Comparison of ENCODE assay signal across 1 cellular context in the genomic region with DNA sequence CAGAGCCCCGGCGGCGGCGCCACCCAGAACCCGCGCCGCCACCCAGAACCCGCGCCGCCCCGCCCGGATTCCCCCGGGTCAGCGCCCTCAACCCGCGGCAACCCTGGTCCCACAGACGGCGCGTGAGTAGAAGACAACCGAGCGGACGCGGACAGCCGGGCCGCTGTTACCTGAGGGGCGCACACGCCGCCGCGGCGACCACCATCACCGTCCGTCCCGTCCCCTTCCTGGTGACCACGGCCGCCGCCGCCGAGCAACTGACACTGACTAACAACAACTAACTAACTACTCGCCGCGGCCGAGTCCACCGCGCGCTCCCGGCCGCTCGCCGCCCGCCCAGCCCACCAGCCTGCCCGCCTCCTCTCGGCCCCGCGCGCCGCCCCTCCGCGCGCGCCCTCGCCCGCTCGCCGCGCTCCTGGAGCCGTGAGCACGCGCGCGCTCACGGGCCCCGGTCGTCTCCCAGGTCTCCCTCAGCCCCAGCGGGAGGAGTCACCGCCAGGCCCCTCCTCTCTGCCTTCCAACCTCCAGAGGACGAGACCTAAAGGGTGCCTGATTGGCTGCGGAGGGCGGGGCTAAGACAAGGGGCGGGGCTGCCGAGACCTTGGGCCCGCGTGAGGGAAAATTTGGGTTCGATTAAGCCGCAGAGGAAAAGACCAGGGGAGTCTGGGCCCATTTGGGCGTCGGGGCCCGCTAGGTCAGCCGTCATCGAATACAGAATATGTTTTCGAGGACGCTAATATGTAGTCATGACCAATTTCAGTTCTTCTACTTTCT.
TF ChIP-seq lines count a peak whose summit lies in the region.

PEAK1 (minus strand) TSS at position 269 of the 774 bp plus-strand sequence. CDS start 238,178 bp downstream, outside the sequence.

TF ChIP-seq in K562, 482 proteins besides CTCF, POLR2A, EP300 and RAD21 (continued from another document and continues in another):
- TF ChIP-seq, protein P1, sequence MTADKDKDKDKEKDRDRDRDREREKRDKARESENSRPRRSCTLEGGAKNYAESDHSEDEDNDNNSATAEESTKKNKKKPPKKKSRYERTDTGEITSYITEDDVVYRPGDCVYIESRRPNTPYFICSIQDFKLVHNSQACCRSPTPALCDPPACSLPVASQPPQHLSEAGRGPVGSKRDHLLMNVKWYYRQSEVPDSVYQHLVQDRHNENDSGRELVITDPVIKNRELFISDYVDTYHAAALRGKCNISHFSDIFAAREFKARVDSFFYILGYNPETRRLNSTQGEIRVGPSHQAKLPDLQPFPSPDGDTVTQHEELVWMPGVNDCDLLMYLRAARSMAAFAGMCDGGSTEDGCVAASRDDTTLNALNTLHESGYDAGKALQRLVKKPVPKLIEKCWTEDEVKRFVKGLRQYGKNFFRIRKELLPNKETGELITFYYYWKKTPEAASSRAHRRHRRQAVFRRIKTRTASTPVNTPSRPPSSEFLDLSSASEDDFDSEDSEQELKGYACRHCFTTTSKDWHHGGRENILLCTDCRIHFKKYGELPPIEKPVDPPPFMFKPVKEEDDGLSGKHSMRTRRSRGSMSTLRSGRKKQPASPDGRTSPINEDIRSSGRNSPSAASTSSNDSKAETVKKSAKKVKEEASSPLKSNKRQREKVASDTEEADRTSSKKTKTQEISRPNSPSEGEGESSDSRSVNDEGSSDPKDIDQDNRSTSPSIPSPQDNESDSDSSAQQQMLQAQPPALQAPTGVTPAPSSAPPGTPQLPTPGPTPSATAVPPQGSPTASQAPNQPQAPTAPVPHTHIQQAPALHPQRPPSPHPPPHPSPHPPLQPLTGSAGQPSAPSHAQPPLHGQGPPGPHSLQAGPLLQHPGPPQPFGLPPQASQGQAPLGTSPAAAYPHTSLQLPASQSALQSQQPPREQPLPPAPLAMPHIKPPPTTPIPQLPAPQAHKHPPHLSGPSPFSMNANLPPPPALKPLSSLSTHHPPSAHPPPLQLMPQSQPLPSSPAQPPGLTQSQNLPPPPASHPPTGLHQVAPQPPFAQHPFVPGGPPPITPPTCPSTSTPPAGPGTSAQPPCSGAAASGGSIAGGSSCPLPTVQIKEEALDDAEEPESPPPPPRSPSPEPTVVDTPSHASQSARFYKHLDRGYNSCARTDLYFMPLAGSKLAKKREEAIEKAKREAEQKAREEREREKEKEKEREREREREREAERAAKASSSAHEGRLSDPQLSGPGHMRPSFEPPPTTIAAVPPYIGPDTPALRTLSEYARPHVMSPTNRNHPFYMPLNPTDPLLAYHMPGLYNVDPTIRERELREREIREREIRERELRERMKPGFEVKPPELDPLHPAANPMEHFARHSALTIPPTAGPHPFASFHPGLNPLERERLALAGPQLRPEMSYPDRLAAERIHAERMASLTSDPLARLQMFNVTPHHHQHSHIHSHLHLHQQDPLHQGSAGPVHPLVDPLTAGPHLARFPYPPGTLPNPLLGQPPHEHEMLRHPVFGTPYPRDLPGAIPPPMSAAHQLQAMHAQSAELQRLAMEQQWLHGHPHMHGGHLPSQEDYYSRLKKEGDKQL (CRISPR knock-in tag; IDR thresholded peaks at IDR 0.05; ENCODE audit: borderline replicate concordance) = no peak
- no peak for TF ChIP-seq ZNF347 (CRISPR knock-in tag; IDR thresholded peaks at IDR 0.05; ENCODE audit: low read depth)
- no peak for TF ChIP-seq PRPF4 (IDR thresholded peaks at IDR 0.05; ENCODE audit: insufficient read depth, low read depth, low read length, poor library complexity, severe bottlenecking)
- TF ChIP-seq ERF (CRISPR knock-in tag; IDR thresholded peaks at IDR 0.05) = peak; percentile 90
- TF ChIP-seq ZNF766 (CRISPR knock-in tag; conservative IDR thresholded peaks at IDR 0.05) = peak; percentile 87
- TF ChIP-seq ZNF140 (CRISPR knock-in tag; IDR thresholded peaks at IDR 0.05) = no peak
- no peak for TF ChIP-seq ZNF551 (CRISPR knock-in tag; IDR thresholded peaks at IDR 0.05)
- TF ChIP-seq DMBX1 (CRISPR knock-in tag; IDR thresholded peaks at IDR 0.05; ENCODE audit: borderline replicate concordance) = peak; percentile 28; the same call in 1 of the 2 replicates
- TF ChIP-seq ZC3H4 (CRISPR knock-in tag; IDR thresholded peaks at IDR 0.05; ENCODE audit: borderline replicate concordance) = no peak; the same call in 1 of the 2 replicates
- no peak for TF ChIP-seq ZNF780A (CRISPR knock-in tag; IDR thresholded peaks at IDR 0.05)
- no peak for TF ChIP-seq TCFL5 (CRISPR knock-in tag; conservative IDR thresholded peaks at IDR 0.05)
- TF ChIP-seq, protein P2, sequence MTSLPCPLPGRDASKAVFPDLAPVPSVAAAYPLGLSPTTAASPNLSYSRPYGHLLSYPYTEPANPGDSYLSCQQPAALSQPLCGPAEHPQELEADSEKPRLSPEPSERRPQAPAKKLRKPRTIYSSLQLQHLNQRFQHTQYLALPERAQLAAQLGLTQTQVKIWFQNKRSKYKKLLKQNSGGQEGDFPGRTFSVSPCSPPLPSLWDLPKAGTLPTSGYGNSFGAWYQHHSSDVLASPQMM (CRISPR knock-in tag; IDR thresholded peaks at IDR 0.05) = no peak
- TF ChIP-seq TFAP4 (CRISPR knock-in tag; IDR thresholded peaks at IDR 0.05; ENCODE audit: borderline replicate concordance) = peak; percentile 8; the same call in 1 of the 2 replicates
- no peak for TF ChIP-seq ATF7 (IDR thresholded peaks at IDR 0.05)
- TF ChIP-seq, protein P3, sequence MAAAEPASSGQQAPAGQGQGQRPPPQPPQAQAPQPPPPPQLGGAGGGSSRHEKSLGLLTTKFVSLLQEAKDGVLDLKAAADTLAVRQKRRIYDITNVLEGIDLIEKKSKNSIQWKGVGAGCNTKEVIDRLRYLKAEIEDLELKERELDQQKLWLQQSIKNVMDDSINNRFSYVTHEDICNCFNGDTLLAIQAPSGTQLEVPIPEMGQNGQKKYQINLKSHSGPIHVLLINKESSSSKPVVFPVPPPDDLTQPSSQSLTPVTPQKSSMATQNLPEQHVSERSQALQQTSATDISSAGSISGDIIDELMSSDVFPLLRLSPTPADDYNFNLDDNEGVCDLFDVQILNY (CRISPR knock-in tag; IDR thresholded peaks at IDR 0.05) = no peak
- TF ChIP-seq ZNF512 (tag; IDR thresholded peaks at IDR 0.05) = no peak
- TF ChIP-seq, protein P4, sequence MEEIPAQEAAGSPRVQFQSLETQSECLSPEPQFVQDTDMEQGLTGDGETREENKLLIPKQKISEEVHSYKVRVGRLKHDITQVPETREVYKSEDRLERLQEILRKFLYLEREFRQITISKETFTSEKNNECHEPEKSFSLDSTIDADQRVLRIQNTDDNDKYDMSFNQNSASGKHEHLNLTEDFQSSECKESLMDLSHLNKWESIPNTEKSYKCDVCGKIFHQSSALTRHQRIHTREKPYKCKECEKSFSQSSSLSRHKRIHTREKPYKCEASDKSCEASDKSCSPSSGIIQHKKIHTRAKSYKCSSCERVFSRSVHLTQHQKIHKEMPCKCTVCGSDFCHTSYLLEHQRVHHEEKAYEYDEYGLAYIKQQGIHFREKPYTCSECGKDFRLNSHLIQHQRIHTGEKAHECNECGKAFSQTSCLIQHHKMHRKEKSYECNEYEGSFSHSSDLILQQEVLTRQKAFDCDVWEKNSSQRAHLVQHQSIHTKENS (CRISPR knock-in tag; IDR thresholded peaks at IDR 0.05) = no peak
- no peak for TF ChIP-seq NR2F6 (CRISPR knock-in tag; IDR thresholded peaks at IDR 0.05)
- no peak for TF ChIP-seq ZZZ3 (IDR thresholded peaks at IDR 0.05)
- TF ChIP-seq CBFB (CRISPR knock-in tag; IDR thresholded peaks at IDR 0.05) = no peak
- peak; percentile 93 for TF ChIP-seq ZFX (CRISPR knock-in tag; IDR thresholded peaks at IDR 0.05)
- no peak for TF ChIP-seq CREB1 (IDR thresholded peaks at IDR 0.05)
- no peak for TF ChIP-seq CREB1 (CRISPR knock-in tag; IDR thresholded peaks at IDR 0.05)
- peak in 1 of 3 experiments; percentile 66; a peak in 2 of 6 replicates for TF ChIP-seq ZBTB11 (CRISPR knock-in tag; IDR thresholded peaks at IDR 0.05)
- TF ChIP-seq FOXM1 (IDR thresholded peaks at IDR 0.05; ENCODE audit: low read depth) = no peak
- no peak for TF ChIP-seq FOXM1 (CRISPR knock-in tag; IDR thresholded peaks at IDR 0.05; ENCODE audit: low read depth)
- no peak for TF ChIP-seq BMI1 (IDR thresholded peaks at IDR 0.05; ENCODE audit: low read length)
- TF ChIP-seq SETDB1 (IDR thresholded peaks at IDR 0.05; ENCODE audit: low read length) = no peak
- TF ChIP-seq, protein P5, sequence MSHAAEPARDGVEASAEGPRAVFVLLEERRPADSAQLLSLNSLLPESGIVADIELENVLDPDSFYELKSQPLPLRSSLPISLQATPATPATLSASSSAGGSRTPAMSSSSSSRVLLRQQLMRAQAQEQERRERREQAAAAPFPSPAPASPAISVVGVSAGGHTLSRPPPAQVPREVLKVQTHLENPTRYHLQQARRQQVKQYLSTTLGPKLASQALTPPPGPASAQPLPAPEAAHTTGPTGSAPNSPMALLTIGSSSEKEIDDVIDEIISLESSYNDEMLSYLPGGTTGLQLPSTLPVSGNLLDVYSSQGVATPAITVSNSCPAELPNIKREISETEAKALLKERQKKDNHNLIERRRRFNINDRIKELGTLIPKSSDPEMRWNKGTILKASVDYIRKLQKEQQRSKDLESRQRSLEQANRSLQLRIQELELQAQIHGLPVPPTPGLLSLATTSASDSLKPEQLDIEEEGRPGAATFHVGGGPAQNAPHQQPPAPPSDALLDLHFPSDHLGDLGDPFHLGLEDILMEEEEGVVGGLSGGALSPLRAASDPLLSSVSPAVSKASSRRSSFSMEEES (CRISPR knock-in tag; IDR thresholded peaks at IDR 0.05) = no peak
- TF ChIP-seq RNF2 (IDR thresholded peaks at IDR 0.05) = no peak
- no peak for TF ChIP-seq ZNF121 (CRISPR knock-in tag; conservative IDR thresholded peaks at IDR 0.05)
- no peak for TF ChIP-seq PHF20 (IDR thresholded peaks at IDR 0.05; ENCODE audit: partially characterized antibody)
